22 cellular contexts compared by ENCODE assay signal in genomic region chr14:25846232-25846631, GRCh38.
"Had no signal": no experiment of that assay in that cellular context is flagged by ENCODE, and none has a peak within 500 bp of the region (broad histone marks: within the 10 kb centered on the region; RNA-seq: fewer than 3 reads in every experiment).

No MANE protein-coding gene starts in this region.

- H3K9me3 Mint-ChIP-seq: effector memory CD8-positive, alpha-beta T cell; endodermal cell had no signal

- H3K27ac Mint-ChIP-seq: effector memory CD8-positive, alpha-beta T cell; endodermal cell; naive thymus-derived CD4-positive, alpha-beta T cell had no signal

- H3K27ac ChIP-seq: coronary artery, epithelial cell of prostate, esophagus squamous epithelium, gastrocnemius medialis, heart right ventricle, left lung, lower lobe of right lung had no signal

- H3K4me3 Mint-ChIP-seq: effector memory CD8-positive, alpha-beta T cell; endodermal cell; naive thymus-derived CD4-positive, alpha-beta T cell had no signal

- H3K27me3 Mint-ChIP-seq: effector memory CD8-positive, alpha-beta T cell; naive thymus-derived CD4-positive, alpha-beta T cell had no signal

- H3K36me3 Mint-ChIP-seq: naive thymus-derived CD4-positive, alpha-beta T cell had no signal

- H3K4me1 Mint-ChIP-seq: naive thymus-derived CD4-positive, alpha-beta T cell had no signal

- DNase-seq: dermis blood vessel endothelial cell; effector CD8-positive, alpha-beta T cell; effector memory CD8-positive, alpha-beta T cell; endodermal cell; erythroblast; esophagus squamous epithelium; foreskin fibroblast; foreskin melanocyte; gastrocnemius medialis; glutamatergic neuron; head of caudate nucleus; heart right ventricle; hippocampal formation; left cardiac atrium; left lung; left ventricle myocardium superior; lower lobe of right lung; mesenchymal stem cell; midbrain; naive thymus-derived CD4-positive, alpha-beta T cell had no signal
